In the genomic region with DNA sequence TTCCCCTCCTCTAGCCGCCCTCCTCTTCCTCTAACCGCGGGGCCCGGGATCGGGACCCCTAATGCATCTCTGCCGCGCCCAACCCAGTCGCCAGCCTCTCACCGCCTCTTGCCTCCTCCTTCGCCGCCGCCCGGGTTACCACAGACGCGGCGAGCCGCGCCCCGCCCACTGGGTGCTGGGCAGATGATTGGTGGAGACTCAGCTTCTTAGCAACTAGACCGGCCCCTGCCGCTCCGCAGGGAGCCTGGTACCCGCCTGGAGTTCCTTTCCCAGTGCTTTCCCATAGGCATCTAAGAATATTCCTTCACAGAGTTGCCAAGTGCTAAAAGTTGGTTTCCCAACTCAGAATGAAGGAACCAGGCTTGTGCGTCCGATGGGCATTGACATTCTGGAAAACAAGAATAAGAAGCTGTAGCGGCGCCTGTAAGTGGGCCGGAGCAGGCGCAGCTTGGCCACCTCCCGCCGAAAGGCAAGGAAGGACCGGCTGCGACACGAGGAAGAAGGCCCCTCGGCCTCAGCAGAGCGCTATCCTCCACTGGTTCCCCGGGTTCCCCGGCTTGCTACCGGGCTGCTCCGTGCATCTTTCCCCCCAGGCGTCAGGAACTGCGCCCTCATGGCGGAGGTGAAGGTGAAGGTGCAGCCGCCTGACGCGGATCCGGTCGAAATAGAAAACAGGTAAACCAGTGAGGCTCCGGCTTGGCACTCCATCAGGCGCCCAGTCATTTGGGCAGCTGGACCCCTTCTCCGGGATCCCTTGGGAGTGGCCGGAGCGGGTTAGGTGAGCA, we compare ENCODE assay signal across 8 cellular contexts. TPM values are rescaled to one million over a fixed set of nuclear protein-coding genes. Genes with fewer than 3 reads are reported as not detected.
A peak's percentile ranks its signal among the peaks of the same experiment; 100 is the strongest.
DNase-seq lines count a peak whose midpoint lies in the region; ATAC-seq lines count a peak whose summit lies in the region.

A gene (minus strand): TSS at position 137 of the 785 bp plus-strand sequence. CDS start 1,672 bp downstream, outside the sequence.
A gene with protein sequence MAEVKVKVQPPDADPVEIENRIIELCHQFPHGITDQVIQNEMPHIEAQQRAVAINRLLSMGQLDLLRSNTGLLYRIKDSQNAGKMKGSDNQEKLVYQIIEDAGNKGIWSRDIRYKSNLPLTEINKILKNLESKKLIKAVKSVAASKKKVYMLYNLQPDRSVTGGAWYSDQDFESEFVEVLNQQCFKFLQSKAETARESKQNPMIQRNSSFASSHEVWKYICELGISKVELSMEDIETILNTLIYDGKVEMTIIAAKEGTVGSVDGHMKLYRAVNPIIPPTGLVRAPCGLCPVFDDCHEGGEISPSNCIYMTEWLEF (plus strand): TSS at position 497 of the 785 bp plus-strand sequence. CDS start 117 bp downstream, at position 614.

- peaks cover 16% of the 10 kb centered on the region for H3K4me1 ChIP-seq in mononuclear cell (ENCODE audit: insufficient read depth, low read length)

- no peaks in the 10 kb centered on the region for H3K9me3 ChIP-seq in mononuclear cell (ENCODE audit: low read depth, low read length)

- ATAC-seq in GM21576 (IDR thresholded peaks at IDR 0.05; ENCODE audit: unreplicated experiment): peak; percentile 99

- DNase-seq in DMS153 (lab: John Stamatoyannopoulos, UW): peak; percentile 93
- DNase-seq in OCI-M1 (lab: John Stamatoyannopoulos, UW): peak; percentile 96
- DNase-seq in activated T-cell treated with anti-CD3 and anti-CD28 coated beads for 48 hours (ENCODE audit: low read depth): peak; percentile 92
- peak; percentile 81 for DNase-seq in epithelial cell of prostate (ENCODE audit: low read depth, low spot score)
- DNase-seq in stimulated activated CD8-positive, alpha-beta memory T cell treated with anti-CD3 and anti-CD28 coated beads, Interleukin-2, amount 100 ng/mL, for 48 hours (ENCODE audit: low read depth in 2 of 2): peak; percentile 90 to 92

- no peaks in the 10 kb centered on the region for H3K9me3 Mint-ChIP-seq in IgD-negative memory B cell

- H3K27me3 Mint-ChIP-seq in IgD-negative memory B cell: no peaks in the 10 kb centered on the region

- H3K4me3 ChIP-seq in mononuclear cell (ENCODE audit: low read length): peak within 1 kb of the TSS; percentile 89

- H3K4me1 Mint-ChIP-seq in IgD-negative memory B cell: peaks cover 12 to 17% (median 14%) of the 10 kb centered on the region in 3 donors

- H3K27me3 ChIP-seq in mononuclear cell (ENCODE audit: insufficient read depth, low read length): no peaks in the 10 kb centered on the region

- H3K36me3 Mint-ChIP-seq in IgD-negative memory B cell: no peaks in the 10 kb centered on the region

- peak within 1 kb of the TSS; percentile 83 for H3K27ac ChIP-seq in epithelial cell of prostate

- H3K27ac Mint-ChIP-seq in IgD-negative memory B cell: peak within 1 kb of the TSS; percentile 98 to 99 (median 98)

- peak within 1 kb of the TSS; percentile 96 to 100 (median 100) for H3K4me3 Mint-ChIP-seq in IgD-negative memory B cell

RNA-seq across cellular contexts. Expression of the first gene that starts in this region (rescaled TPM):
- polyA plus RNA-seq in IgD-negative memory B cell: 2.2 TPM
- 0.84 TPM for total RNA-seq in mononuclear cell

RNA-seq across cellular contexts. Expression of the second gene that starts in this region (rescaled TPM):
- 9.0 TPM for polyA plus RNA-seq in IgD-negative memory B cell
- 11.4 TPM for total RNA-seq in mononuclear cell

Comparison
In these comparisons a context has a peak if more than half of its experiments do, and no peak if none do; other contexts are left out.
1. Peak in every context shown above with its lines: DNase-seq, ATAC-seq, H3K4me3 ChIP-seq and H3K27ac ChIP-seq.